Comparison of ENCODE assay signal across 15 cellular contexts in genomic region chr5:149407331-149408251, GRCh38. TPM values are rescaled to one million over a fixed set of nuclear protein-coding genes. Genes with fewer than 3 reads are reported as not detected.
DNase-seq lines count a peak whose midpoint lies in the region; ATAC-seq and TF ChIP-seq lines count a peak whose summit lies in the region.
"Had no signal": no experiment of that assay in that cellular context is flagged by ENCODE, and none has a peak within 500 bp of the region (broad histone marks: within the 10 kb centered on the region; RNA-seq: fewer than 3 reads in every experiment).

No MANE protein-coding gene starts in this region.

- peaks cover 8% of the 10 kb centered on the region for H3K27me3 Mint-ChIP-seq in GM23338 (ENCODE audit: insufficient read depth, low read depth, poor library complexity)
- H3K27me3 Mint-ChIP-seq in activated T-helper 1 cell treated with anti-CD3 and anti-CD28 coated beads, Interleukin-12 subunit alpha, Interleukin-12 subunit beta, Interleukin-2, Interleukin-4 antibody, amounts not matched to agents 30 ng/mL and 10 ng/mL and 1 ng/mL, durations not matched to agents 14 hours and 24 hours and 36 hours (ENCODE audit: insufficient read depth), result peaks cover 3% of the 10 kb centered on the region

- H3K27ac Mint-ChIP-seq in GM23338, result peak overlapping the region; percentile 50
- H3K27ac Mint-ChIP-seq in activated T-helper 1 cell treated with anti-CD3 and anti-CD28 coated beads, Interleukin-12 subunit alpha, Interleukin-12 subunit beta, Interleukin-2, Interleukin-4 antibody, amounts not matched to agents 30 ng/mL and 10 ng/mL and 1 ng/mL, durations not matched to agents 14 hours and 24 hours and 36 hours, result no peak overlapping the region
- H3K27ac Mint-ChIP-seq: stimulated activated memory B cell treated with anti-CD40 and anti-IgM and Interleukin-4, amounts not matched to agents 10 μg/mL and 1 μg/mL and 100 μg/mL, for 72 hours had no signal

- TF ChIP-seq RAD21 in liver (IDR thresholded peaks at IDR 0.05), result no peak

- H3K27ac ChIP-seq in GM23338 (ENCODE audit: low read depth), result no peak overlapping the region
- peak overlapping the region; percentile 51 for H3K27ac ChIP-seq in cingulate gyrus (ENCODE audit: low read depth, low read length)
- H3K27ac ChIP-seq in liver (ENCODE audit: low read depth in 1 of 2, low read length in 2 of 2), result peak overlapping the region; percentile 16 to 66
- peak overlapping the region in 20 of 21 experiments; percentile 32 to 89 (median 72) for H3K27ac ChIP-seq in skin epidermis

- no peaks in the 10 kb centered on the region for H3K9me3 ChIP-seq in liver (ENCODE audit: control insufficient read depth in 4 of 4, low read length in 3 of 4)

- H3K4me3 ChIP-seq in GM23338 (no peak overlapping the region), liver (ENCODE audit: low read depth in 1 of 3, low read length in 3 of 3) (peak overlapping the region in 2 of 3 donors; percentile 29 to 35), skin epidermis (peak overlapping the region; percentile 6 to 38 (median 30))

- H3K4me2 ChIP-seq in GM23338, result no peak overlapping the region

- H3K4me3 Mint-ChIP-seq in GM23338, result no peak overlapping the region; the same call in 2 of the 3 replicates
- no peak overlapping the region for H3K4me3 Mint-ChIP-seq in activated T-helper 1 cell treated with anti-CD3 and anti-CD28 coated beads, Interleukin-12 subunit alpha, Interleukin-12 subunit beta, Interleukin-2, Interleukin-4 antibody, amounts not matched to agents 30 ng/mL and 10 ng/mL and 1 ng/mL, durations not matched to agents 14 hours and 24 hours and 36 hours
- H3K4me3 Mint-ChIP-seq: stimulated activated memory B cell treated with anti-CD40 and anti-IgM and Interleukin-4, amounts not matched to agents 10 μg/mL and 1 μg/mL and 100 μg/mL, for 72 hours had no signal

- no peak for TF ChIP-seq CTCF in GM23338 (conservative IDR thresholded peaks at IDR 0.05; ENCODE audit: low read depth in 2 of 2)
- no peak for TF ChIP-seq CTCF in liver (IDR thresholded peaks at IDR 0.05; ENCODE audit: low read depth, low read length, missing input control)

- no peaks in the 10 kb centered on the region for H3K79me2 ChIP-seq in GM23338 (replicated peaks; ENCODE audit: insufficient read depth)

- ATAC-seq in GM23338, result no peak
- ATAC-seq: stimulated activated memory B cell treated with anti-CD40 and anti-IgM and Interleukin-4, amounts not matched to agents 10 μg/mL and 1 μg/mL and 100 μg/mL, for 72 hours had no signal

- H3K4me1 ChIP-seq in GM23338 (ENCODE audit: insufficient read depth) (peaks cover 6% of the 10 kb centered on the region; the same call in 1 of the 2 replicates), liver (ENCODE audit: control insufficient read depth in 4 of 4, insufficient read depth in 4 of 4, low read length in 3 of 4) (no peaks in the 10 kb centered on the region)

- H3K36me3 ChIP-seq in GM23338 (ENCODE audit: insufficient read depth) (no peaks in the 10 kb centered on the region), liver (ENCODE audit: control insufficient read depth in 4 of 4, insufficient read depth in 3 of 4, low read depth in 1 of 4, low read length in 3 of 4) (no peaks in the 10 kb centered on the region)

- H3K27me3 ChIP-seq in GM23338 (ENCODE audit: insufficient read depth) (no peaks in the 10 kb centered on the region), liver (ENCODE audit: control insufficient read depth in 4 of 4, insufficient read depth in 4 of 4, low read length in 3 of 4) (peaks cover 0 to 4% (median 0%) of the 10 kb centered on the region in 4 donors)

- H2AFZ ChIP-seq in GM23338, result no peak overlapping the region; the same call in 1 of the 2 replicates

- no peaks in the 10 kb centered on the region for H3K9me2 ChIP-seq in GM23338 (ENCODE audit: insufficient read depth)

- 75% methylated on average over 11 of the region's 11 CpGs for WGBS in liver

- intact Hi-C loops in activated T-helper 1 cell treated with anti-CD3 and anti-CD28 coated beads, Interleukin-12 subunit alpha, Interleukin-12 subunit beta, Interleukin-2, Interleukin-4 antibody, amounts not matched to agents 30 ng/mL and 10 ng/mL and 1 ng/mL, durations not matched to agents 14 hours and 24 hours and 36 hours (cut with micrococcal nuclease), result no loop called here

- H3F3A ChIP-seq in GM23338 (replicated peaks; ENCODE audit: low read depth), result no peaks in the 10 kb centered on the region

- H3K9ac ChIP-seq in liver (ENCODE audit: low read depth in 1 of 2, low read length in 2 of 2), result peak overlapping the region in 1 of 2 donors; percentile 22

- peaks cover 45% of the 10 kb centered on the region for H3K4me1 Mint-ChIP-seq in GM23338
- no peaks in the 10 kb centered on the region for H3K4me1 Mint-ChIP-seq in activated T-helper 1 cell treated with anti-CD3 and anti-CD28 coated beads, Interleukin-12 subunit alpha, Interleukin-12 subunit beta, Interleukin-2, Interleukin-4 antibody, amounts not matched to agents 30 ng/mL and 10 ng/mL and 1 ng/mL, durations not matched to agents 14 hours and 24 hours and 36 hours (ENCODE audit: low read depth)
- H3K4me1 Mint-ChIP-seq: stimulated activated memory B cell treated with anti-CD40 and anti-IgM and Interleukin-4, amounts not matched to agents 10 μg/mL and 1 μg/mL and 100 μg/mL, for 72 hours had no signal

- no peaks in the 10 kb centered on the region; the same call in 2 of the 3 replicates for H3K9me3 Mint-ChIP-seq in GM23338
- no peaks in the 10 kb centered on the region for H3K9me3 Mint-ChIP-seq in activated T-helper 1 cell treated with anti-CD3 and anti-CD28 coated beads, Interleukin-12 subunit alpha, Interleukin-12 subunit beta, Interleukin-2, Interleukin-4 antibody, amounts not matched to agents 30 ng/mL and 10 ng/mL and 1 ng/mL, durations not matched to agents 14 hours and 24 hours and 36 hours
- H3K9me3 Mint-ChIP-seq: stimulated activated memory B cell treated with anti-CD40 and anti-IgM and Interleukin-4, amounts not matched to agents 10 μg/mL and 1 μg/mL and 100 μg/mL, for 72 hours had no signal

- DNase-seq in GM23338 (ENCODE audit: low spot score) (no peak), HPDE6-E6E7 (ENCODE audit: extremely low spot score) (no peak), NCI-H774 (lab: John Stamatoyannopoulos, UW) (no peak), NCI-H226 (no peak)
- DNase-seq in activated T-helper 1 cell treated with anti-CD3 and anti-CD28 coated beads, Interleukin-12 subunit alpha, Interleukin-12 subunit beta, Interleukin-2, Interleukin-4 antibody, amounts not matched to agents 30 ng/mL and 10 ng/mL and 1 ng/mL, durations not matched to agents 14 hours and 24 hours and 36 hours (ENCODE audit: low spot score), result no peak
- DNase-seq: activated CD4-positive, alpha-beta T cell treated with anti-CD3 and anti-CD28 coated beads for 48 hours; activated naive CD4-positive, alpha-beta T cell; Kasumi-1; stimulated activated CD4-positive, alpha-beta T cell treated with anti-CD3 and anti-CD28 coated beads, Interleukin-12 subunit alpha, Interleukin-12 subunit beta, amount 100 ng/mL, for 4 hours had no signal

- no peaks in the 10 kb centered on the region for H3K36me3 Mint-ChIP-seq in GM23338 (ENCODE audit: low read depth)
- H3K36me3 Mint-ChIP-seq in activated T-helper 1 cell treated with anti-CD3 and anti-CD28 coated beads, Interleukin-12 subunit alpha, Interleukin-12 subunit beta, Interleukin-2, Interleukin-4 antibody, amounts not matched to agents 30 ng/mL and 10 ng/mL and 1 ng/mL, durations not matched to agents 14 hours and 24 hours and 36 hours (ENCODE audit: low read depth), result no peaks in the 10 kb centered on the region
- H3K36me3 Mint-ChIP-seq: stimulated activated memory B cell treated with anti-CD40 and anti-IgM and Interleukin-4, amounts not matched to agents 10 μg/mL and 1 μg/mL and 100 μg/mL, for 72 hours had no signal

- H4K20me1 ChIP-seq in GM23338 (replicated peaks; ENCODE audit: insufficient read depth), result no peaks in the 10 kb centered on the region

TF ChIP-seq in GM23338, 12 proteins besides CTCF, POLR2A, EP300 and RAD21 (continues in another document):
- TF ChIP-seq POLR2AphosphoS5 (IDR thresholded peaks at IDR 0.05; ENCODE audit: low read depth) (no peak), ZNF331 (CRISPR knock-in tag; IDR thresholded peaks at IDR 0.05; ENCODE audit: low read depth) (no peak), JUNB (IDR thresholded peaks at IDR 0.05; ENCODE audit: unreplicated experiment) (no peak)

RNA-seq across cellular contexts. Expression of gene IL17B, which starts 28.5 kb away (rescaled TPM):
- not detected in 2 replicates for total RNA-seq in GM23338 (2014; rRNA removed; shearing (Covaris generic))
- polyA plus RNA-seq in GM23338 (2016; fragmentation: Nextera tagmentation; extraction: Ambion mirVana) (not detected in 2 replicates), liver (not detected)
- total RNA-seq in liver, result not detected
- total RNA-seq in activated T-helper 1 cell treated with anti-CD3 and anti-CD28 coated beads, Interleukin-12 subunit alpha, Interleukin-12 subunit beta, Interleukin-2, Interleukin-4 antibody, amounts not matched to agents 30 ng/mL and 10 ng/mL and 1 ng/mL, durations not matched to agents 14 hours and 24 hours and 36 hours, result not detected in 2 replicates
- total RNA-seq: endothelial cell of umbilical vein, NCI-H460 had no signal
- polyA plus RNA-seq: endothelial cell of umbilical vein had no signal

RNA-seq across cellular contexts. Expression of gene PCYOX1L, which starts 49.7 kb away (rescaled TPM):
- total RNA-seq in GM23338 (2014; rRNA removed; shearing (Covaris generic)), result 10.6 and 14.7 TPM in 2 replicates
- 5.9 and 6.7 TPM in 2 replicates for polyA plus RNA-seq in GM23338 (2016; fragmentation: Nextera tagmentation; extraction: Ambion mirVana)
- 1 to 10 TPM; 1.1 to 4.4 TPM for total RNA-seq in liver
- polyA plus RNA-seq in liver, result 1 to 10 TPM in 1 of 2 donors, under 1 TPM in 1; 0.47 to 1.2 TPM
- 21.9 and 23.4 TPM in 2 replicates for total RNA-seq in activated T-helper 1 cell treated with anti-CD3 and anti-CD28 coated beads, Interleukin-12 subunit alpha, Interleukin-12 subunit beta, Interleukin-2, Interleukin-4 antibody, amounts not matched to agents 30 ng/mL and 10 ng/mL and 1 ng/mL, durations not matched to agents 14 hours and 24 hours and 36 hours
